ENCODE assay signal across 17 cellular contexts in the genomic region with DNA sequence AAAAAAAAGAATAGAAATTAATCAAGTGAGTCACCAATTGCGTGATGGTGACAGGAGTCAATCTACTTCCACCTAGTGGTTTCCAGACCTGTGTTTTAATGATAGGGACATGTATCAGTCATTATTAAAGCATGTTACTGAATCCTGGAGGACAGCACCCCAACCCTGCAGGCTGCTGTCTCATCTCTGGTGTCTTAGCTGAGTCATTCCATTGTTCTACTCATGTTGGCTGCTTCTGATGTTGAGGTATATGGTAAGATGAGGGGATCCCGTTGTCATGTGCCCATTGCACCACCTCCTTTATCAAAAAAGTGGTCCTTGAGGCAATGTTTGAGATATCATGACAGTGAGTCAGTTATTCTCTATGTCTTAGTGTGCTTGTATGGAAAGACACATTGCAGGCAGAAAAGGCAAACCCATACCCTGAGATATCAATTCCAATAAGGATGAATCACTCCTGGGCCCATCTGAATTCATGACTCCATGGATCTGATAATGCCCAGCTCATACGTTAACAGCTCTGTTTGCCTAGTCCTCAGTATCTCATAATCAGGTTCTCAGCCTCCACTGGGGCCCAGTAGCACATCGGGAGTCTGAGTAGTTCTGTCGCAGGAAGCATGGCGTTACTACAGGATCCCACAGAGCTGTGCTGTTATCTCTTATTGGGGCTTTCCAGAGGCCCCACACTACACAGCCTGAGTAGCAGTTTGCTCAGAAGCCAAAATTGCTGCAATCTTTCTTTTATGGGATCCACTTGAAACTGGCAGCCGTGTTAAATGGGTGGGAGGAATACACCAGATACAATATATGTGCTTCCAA. TPM values are rescaled to one million over a fixed set of nuclear protein-coding genes. Genes with fewer than 3 reads are reported as not detected.
DNase-seq lines count a peak whose midpoint lies in the region; ATAC-seq, FAIRE-seq and TF ChIP-seq lines count a peak whose summit lies in the region.
"Had no signal": no experiment of that assay in that cellular context is flagged by ENCODE, and none has a peak within 500 bp of the region (broad histone marks: within the 10 kb centered on the region; RNA-seq: fewer than 3 reads in every experiment).

No MANE protein-coding gene starts in this region.

- no TSS peak for BruUV-seq in HepG2 (replicated peaks; lab: Mats Ljungman, UMichigan)

- H2AFZ ChIP-seq in HepG2 (ENCODE audit: low read length), result no peak overlapping the region

- TF ChIP-seq RAD21 in HepG2 (CRISPR knock-in tag; IDR thresholded peaks at IDR 0.05), result no peak

- DNase-seq in HepG2 (ENCODE audit: low spot score) (no peak), right lobe of liver (no peak), MG63 (peak; percentile 1), brain microvascular endothelial cell (peak; percentile 63), AML-193 (lab: John Stamatoyannopoulos, UW) (no peak), natural killer cell (no peak)
- DNase-seq in stimulated activated effector memory CD8-positive, alpha-beta T cell treated with anti-CD3 and anti-CD28 coated beads, Interleukin-12 subunit alpha, Interleukin-12 subunit beta, amount 100 ng/mL, for 72 hours (ENCODE audit: low spot score in 2 of 2), result no peak
- DNase-seq: activated effector memory CD4-positive, alpha-beta T cell treated with Interleukin-2 at 50 U/mL for 16 hours; DMS 273 treated with DMSO at 0.1 percent for 48 hours; left ventricle myocardium superior; naive B cell; NCI-H2029; NCI-H69; RPMI8226 had no signal

- WGBS in HepG2 (ENCODE audit: low lambda C conversion rate), result 57% methylated on average over 7 of the region's 7 CpGs
- WGBS in right lobe of liver (ENCODE audit: insufficient coverage, low coverage, low lambda C conversion rate, missing lambda C conversion rate), result 70% methylated on average over 3 of the region's 7 CpGs

- H3K27me3 ChIP-seq in HepG2 (ENCODE audit: control insufficient read depth in 1 of 2, insufficient read depth in 2 of 2, low read length in 2 of 2), result 0 out of 5 replicates have a peak, but pooled peaks cover 2 to 3% of the 10 kb centered on the region in 2 experiments
- H3K27me3 ChIP-seq in right lobe of liver, result no peaks in the 10 kb centered on the region
- H3K27me3 ChIP-seq in MG63, result no peaks in the 10 kb centered on the region
- H3K27me3 ChIP-seq in brain microvascular endothelial cell (replicated peaks), result no peaks in the 10 kb centered on the region

- H3K4me2 ChIP-seq in HepG2 (ENCODE audit: low read depth, low read length), result no peak overlapping the region

- H3K9me3 ChIP-seq in HepG2 (ENCODE audit: low read length) (no peaks in the 10 kb centered on the region), right lobe of liver (no peaks in the 10 kb centered on the region), MG63 (no peaks in the 10 kb centered on the region)

- no peaks in the 10 kb centered on the region for H3K4me1 ChIP-seq in HepG2 (ENCODE audit: insufficient read depth, low read length)
- H3K4me1 ChIP-seq in right lobe of liver, result no peaks in the 10 kb centered on the region

- TF ChIP-seq CTCF in HepG2 (CRISPR knock-in tag; IDR thresholded peaks at IDR 0.05), result no peak
- TF ChIP-seq CTCF in right lobe of liver (IDR thresholded peaks at IDR 0.05), result no peak
- TF ChIP-seq CTCF in brain microvascular endothelial cell (IDR thresholded peaks at IDR 0.05; ENCODE audit: low read depth, low read length, missing control alignments), result no peak
- TF ChIP-seq CTCF in natural killer cell (IDR thresholded peaks at IDR 0.05), result no peak

- TF ChIP-seq POLR2A in HepG2 (IDR thresholded peaks at IDR 0.05; ENCODE audit: insufficient read depth in 1 of 2, low read depth in 2 of 2, low read length in 2 of 2), result no peak
- no peak for TF ChIP-seq POLR2A in right lobe of liver (IDR thresholded peaks at IDR 0.05)

- H4K20me1 ChIP-seq in HepG2 (ENCODE audit: insufficient read depth, low read length), result 0 out of 2 replicates have a peak, but pooled peaks cover 4% of the 10 kb centered on the region

- POLR2A ChIA-PET in HepG2 (lab: Yijun Ruan, JAX), result interaction anchor here (1.9 kb wide), 1 partner anchor 31 kb away, joined by 4 read pairs; a partner anchor contains a TSS

- H3K27ac Mint-ChIP-seq in stimulated activated effector memory CD8-positive, alpha-beta T cell treated with anti-CD3 and anti-CD28 coated beads, Interleukin-12 subunit alpha, Interleukin-12 subunit beta, amount 100 ng/mL, for 72 hours, result peak overlapping the region; percentile 29
- no peak overlapping the region for H3K27ac Mint-ChIP-seq in natural killer cell
- H3K27ac Mint-ChIP-seq: naive B cell; T-helper 1 cell treated with Interleukin-12 subunit alpha and Interleukin-12 subunit beta and Interleukin-4 antibody, amounts not matched to agents 30 μg/mL and 1 μg/mL, for 36 hours; type B pancreatic cell had no signal

- FAIRE-seq in HepG2 (lab: Jason Lieb, UNC), result no peak

- CTCF ChIA-PET in HepG2 (lab: Yijun Ruan, JAX; ENCODE audit: low intra/inter-chr PET ratio, low total read pairs), result no interaction called here

- no peaks in the 10 kb centered on the region for H3K27me3 Mint-ChIP-seq in natural killer cell (ENCODE audit: low read depth in 2 of 2)

- H3K27ac ChIP-seq in HepG2 (ENCODE audit: extremely low read length, insufficient read depth, low read length) (no peak overlapping the region), right lobe of liver (no peak overlapping the region), brain microvascular endothelial cell (no peak overlapping the region)

- in situ Hi-C loops in HepG2 (cut with HindIII; ENCODE audit: extremely low pct_ligation_motif_present, low pct_unique_long_range_greater_than_20kb) (no loop called here), brain microvascular endothelial cell (cut with HindIII; ENCODE audit: low pct_ligation_motif_present, low sequenced_read_pairs) (no loop called here)

- no peak overlapping the region for H3K4me3 Mint-ChIP-seq in stimulated activated effector memory CD8-positive, alpha-beta T cell treated with anti-CD3 and anti-CD28 coated beads, Interleukin-12 subunit alpha, Interleukin-12 subunit beta, amount 100 ng/mL, for 72 hours
- H3K4me3 Mint-ChIP-seq in natural killer cell, result no peak overlapping the region
- H3K4me3 Mint-ChIP-seq: naive B cell; T-helper 1 cell treated with Interleukin-12 subunit alpha and Interleukin-12 subunit beta and Interleukin-4 antibody, amounts not matched to agents 30 μg/mL and 1 μg/mL, for 36 hours; type B pancreatic cell had no signal

- H3K9me3 Mint-ChIP-seq in stimulated activated effector memory CD8-positive, alpha-beta T cell treated with anti-CD3 and anti-CD28 coated beads, Interleukin-12 subunit alpha, Interleukin-12 subunit beta, amount 100 ng/mL, for 72 hours, result no peaks in the 10 kb centered on the region
- peaks cover 0 to 2% of the 10 kb centered on the region in 2 donors for H3K9me3 Mint-ChIP-seq in natural killer cell
- H3K9me3 Mint-ChIP-seq: T-helper 1 cell treated with Interleukin-12 subunit alpha and Interleukin-12 subunit beta and Interleukin-4 antibody, amounts not matched to agents 30 μg/mL and 1 μg/mL, for 36 hours; type B pancreatic cell had no signal

- H3K9ac ChIP-seq in HepG2 (ENCODE audit: insufficient read depth, low read depth, low read length), result no peak overlapping the region

- ATAC-seq in HepG2, result peak; percentile 16
- no peak for ATAC-seq in right lobe of liver
- ATAC-seq in stimulated activated effector memory CD8-positive, alpha-beta T cell treated with anti-CD3 and anti-CD28 coated beads, Interleukin-12 subunit alpha, Interleukin-12 subunit beta, amount 100 ng/mL, for 72 hours, result peak; percentile 94
- ATAC-seq in GM18502 (IDR thresholded peaks at IDR 0.05; ENCODE audit: poor library complexity, unreplicated experiment), result no peak
- no peak for ATAC-seq in natural killer cell
- ATAC-seq: left ventricle myocardium superior had no signal

- no peak for TF ChIP-seq EP300 in HepG2 (IDR thresholded peaks at IDR 0.05; ENCODE audit: low read depth in 2 of 2, low read length in 2 of 2)
- TF ChIP-seq EP300 in HepG2 (CRISPR knock-in tag; IDR thresholded peaks at IDR 0.05; ENCODE audit: borderline replicate concordance), result no peak

- no peak overlapping the region for H3K4me3 ChIP-seq in HepG2 (replicated peaks in 1 of 3; ENCODE audit: insufficient read depth in 1 of 3, low read depth in 2 of 3, low read length in 3 of 3)
- H3K4me3 ChIP-seq in right lobe of liver, result no peak overlapping the region
- no peak overlapping the region for H3K4me3 ChIP-seq in MG63
- H3K4me3 ChIP-seq in brain microvascular endothelial cell (ENCODE audit: low read depth, low read length), result no peak overlapping the region

- no peaks in the 10 kb centered on the region for H3K79me2 ChIP-seq in HepG2 (ENCODE audit: insufficient read depth, low read length)

- H3K36me3 ChIP-seq in HepG2 (replicated peaks in 1 of 2; ENCODE audit: control insufficient read depth in 1 of 2, insufficient read depth in 2 of 2, low read length in 2 of 2) (no peaks in the 10 kb centered on the region; a peak in 2 of 5 replicates), right lobe of liver (peaks cover 0 to 5% (median 2%) of the 10 kb centered on the region in 4 donors), MG63 (no peaks in the 10 kb centered on the region), brain microvascular endothelial cell (replicated peaks) (peaks cover under 1% of the 10 kb centered on the region)

- intact Hi-C loops in HepG2 (cut with micrococcal nuclease; ENCODE audit: unreplicated experiment), result no loop called here
- intact Hi-C loops in right lobe of liver (cut with DNase I), result no loop called here
- intact Hi-C loops in natural killer cell (cut with micrococcal nuclease), result no loop called here

- peaks cover 16% of the 10 kb centered on the region for H3K4me1 Mint-ChIP-seq in stimulated activated effector memory CD8-positive, alpha-beta T cell treated with anti-CD3 and anti-CD28 coated beads, Interleukin-12 subunit alpha, Interleukin-12 subunit beta, amount 100 ng/mL, for 72 hours
- no peaks in the 10 kb centered on the region for H3K4me1 Mint-ChIP-seq in natural killer cell

- H3K36me3 Mint-ChIP-seq in stimulated activated effector memory CD8-positive, alpha-beta T cell treated with anti-CD3 and anti-CD28 coated beads, Interleukin-12 subunit alpha, Interleukin-12 subunit beta, amount 100 ng/mL, for 72 hours, result peaks cover 13% of the 10 kb centered on the region
- peaks cover 4% of the 10 kb centered on the region for H3K36me3 Mint-ChIP-seq in natural killer cell

RNA-seq across cellular contexts. Expression of a gene that starts 31.2 kb away (rescaled TPM):
- 318 and 569 TPM in 2 replicates for total RNA-seq in HepG2 (2016; rRNA removed; fragmentation: Illumina TruSeq; extraction: Trizol)
- 102 and 103 TPM in 2 replicates for total RNA-seq in HepG2 (2016; cell fraction: cytosol; rRNA removed; fragmentation: Illumina TruSeq; extraction: Trizol; ENCODE audit: low read depth)
- total RNA-seq in HepG2 (2016; cell fraction: insoluble cytoplasmic fraction; rRNA removed; fragmentation: Illumina TruSeq; extraction: Trizol), result 324 and 538 TPM in 2 replicates
- total RNA-seq in HepG2 (2016; cell fraction: membrane; rRNA removed; fragmentation: Illumina TruSeq; extraction: Trizol), result 88.2 and 99.0 TPM in 2 replicates
- 264 and 285 TPM in 2 replicates for total RNA-seq in HepG2 (2016; cell fraction: nucleus; rRNA removed; fragmentation: Illumina TruSeq; extraction: Trizol)
- polyA plus RNA-seq in HepG2 (2011; rRNA removed), result 56.8 and 102 TPM in 2 replicates
- polyA plus RNA-seq in HepG2 (2011; cell fraction: cytosol; rRNA removed), result 18.1 and 55.8 TPM in 2 replicates
- 66.5 and 148 TPM in 2 replicates for polyA plus RNA-seq in HepG2 (2011; cell fraction: nucleus; rRNA removed)
- polyA plus RNA-seq in HepG2 (2012), result 234 and 245 TPM in 2 replicates
- polyA plus RNA-seq in HepG2 (2016; cell fraction: cytosol; fragmentation: Illumina TruSeq; extraction: Trizol; ENCODE audit: low read depth), result 9.1 and 11.3 TPM in 2 replicates
- 406 and 419 TPM in 2 replicates for polyA plus RNA-seq in HepG2 (2016; cell fraction: insoluble cytoplasmic fraction; fragmentation: Illumina TruSeq; extraction: Trizol; ENCODE audit: low read depth)
- 30.9 and 36.1 TPM in 2 replicates for polyA plus RNA-seq in HepG2 (2016; cell fraction: membrane; fragmentation: Illumina TruSeq; extraction: Trizol; ENCODE audit: low read depth)
- polyA plus RNA-seq in HepG2 (2016; cell fraction: nucleus; fragmentation: Illumina TruSeq; extraction: Trizol; ENCODE audit: insufficient read depth, low read depth), result 378 and 389 TPM in 2 replicates
- 22.2 and 53.8 TPM in 2 replicates for polyA minus RNA-seq in HepG2 (2011; rRNA and poly(A)+ RNA removed; ENCODE audit: low replicate concordance)
- polyA minus RNA-seq in HepG2 (2011; cell fraction: cytosol; rRNA and poly(A)+ RNA removed), result 57.9 and 117 TPM in 2 replicates
- 197 and 349 TPM in 2 replicates for polyA minus RNA-seq in HepG2 (2011; cell fraction: nucleus; rRNA and poly(A)+ RNA removed)
- total RNA-seq in right lobe of liver, result 100 to 1,000 TPM in 2 of 6 experiments, 10 to 100 TPM in 4; 27.9 to 341 (median 62.0) TPM
- 19.5 and 22.1 TPM in 2 replicates for total RNA-seq in MG63 (2014; rRNA removed; shearing (Covaris generic); ENCODE audit: low replicate concordance)
- total RNA-seq in natural killer cell, result 100 to 1,000 TPM in 1 of 3 donors, 10 to 100 TPM in 2; 53.0 to 105 (median 85.8) TPM

Comparison
In these comparisons a context has a peak if more than half of its experiments do, and no peak if none do; other contexts are left out.
1. ATAC-seq: peak in HepG2 (single experiment) and stimulated activated effector memory CD8-positive, alpha-beta T cell treated with anti-CD3 and anti-CD28 coated beads, Interleukin-12 subunit alpha, Interleukin-12 subunit beta, amount 100 ng/mL, for 72 hours (single experiment); none in right lobe of liver (0 of 4), GM18502 (single experiment) and natural killer cell (0 of 3).
2. DNase-seq: peak in MG63 (single experiment) and brain microvascular endothelial cell (single experiment); none in HepG2 (single experiment), right lobe of liver (0 of 3), stimulated activated effector memory CD8-positive, alpha-beta T cell treated with anti-CD3 and anti-CD28 coated beads, Interleukin-12 subunit alpha, Interleukin-12 subunit beta, amount 100 ng/mL, for 72 hours (0 of 2), AML-193 (0 of 2) and natural killer cell (single experiment).